In the genomic region with DNA sequence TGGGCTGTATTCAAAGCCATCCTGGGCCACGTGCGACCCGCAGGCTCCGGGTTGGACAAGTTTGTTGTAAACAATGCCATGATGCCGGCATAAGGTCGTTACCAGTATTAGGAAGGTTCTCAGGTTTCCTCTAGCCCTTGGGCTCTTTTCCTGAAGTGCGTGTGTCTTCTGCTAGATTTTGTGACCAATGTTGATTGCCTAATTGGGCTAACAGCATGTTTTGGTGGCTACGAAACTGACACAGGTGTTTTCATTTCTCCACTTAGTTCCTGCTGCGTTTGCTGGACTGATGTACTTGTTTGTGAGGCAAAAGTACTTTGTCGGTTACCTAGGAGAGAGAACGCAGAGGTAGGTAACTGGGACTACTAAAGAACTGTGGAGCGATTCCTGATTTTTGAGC, we compare ENCODE assay signal across 18 cellular contexts.
A peak's percentile ranks its signal among the peaks of the same experiment; 100 is the strongest.
DNase-seq lines count a peak whose midpoint lies in the region; ATAC-seq lines count a peak whose summit lies in the region.
"Had no signal": no experiment of that assay in that cellular context is flagged by ENCODE, and none has a peak within 500 bp of the region (broad histone marks: within the 10 kb centered on the region; RNA-seq: fewer than 3 reads in every experiment).

No MANE protein-coding gene starts in this region.

- CTCF ChIA-PET in activated naive CD4-positive, alpha-beta T cell treated with anti-CD3 and anti-CD28 coated beads, Interleukin-2, amount 10 ng/mL, durations not matched to agents 7 days and 5 days (lab: Charles Lee) = no interaction called here

- peak; percentile 4 for DNase-seq in NCI-H510A treated with DMSO at 0.1 percent for 48 hours (lab: John Stamatoyannopoulos, UW)
- no peak for DNase-seq in NCI-H510A (lab: John Stamatoyannopoulos, UW)
- peak; percentile 75 for DNase-seq in NCI-H524 treated with DMSO at 0.1 percent for 48 hours (lab: John Stamatoyannopoulos, UW)
- peak; percentile 85 for DNase-seq in RPMI8226
- no peak for DNase-seq in SKM-1 treated with dmso at 0.1 percent for 144 hours (lab: John Stamatoyannopoulos, UW; ENCODE audit: unreplicated experiment)
- DNase-seq in epidermal melanocyte (ENCODE audit: insufficient read length, low spot score) = no peak
- DNase-seq in activated naive CD4-positive, alpha-beta T cell treated with anti-CD3 and anti-CD28 coated beads, Interleukin-2, amount 10 ng/mL, durations not matched to agents 7 days and 5 days = no peak
- DNase-seq: 8988T; CD8-positive, alpha-beta memory T cell; DMS79; GM23248; NCI-H146; NCI-H2081; NCI-H446; PC-3 had no signal

- peaks cover 20% of the 10 kb centered on the region for H3K36me3 Mint-ChIP-seq in activated naive CD4-positive, alpha-beta T cell treated with anti-CD3 and anti-CD28 coated beads, Interleukin-2, amount 10 ng/mL, durations not matched to agents 7 days and 5 days

- H3K27me3 Mint-ChIP-seq in activated naive CD4-positive, alpha-beta T cell treated with anti-CD3 and anti-CD28 coated beads, Interleukin-2, amount 10 ng/mL, durations not matched to agents 7 days and 5 days = no peaks in the 10 kb centered on the region
- H3K27me3 Mint-ChIP-seq: CD8-positive, alpha-beta memory T cell had no signal

- H3K9me3 Mint-ChIP-seq in activated naive CD4-positive, alpha-beta T cell treated with anti-CD3 and anti-CD28 coated beads, Interleukin-2, amount 10 ng/mL, durations not matched to agents 7 days and 5 days = peaks cover 8% of the 10 kb centered on the region
- H3K9me3 Mint-ChIP-seq: CD8-positive, alpha-beta memory T cell had no signal

- no peak for ATAC-seq in GM18868 (IDR thresholded peaks at IDR 0.05; ENCODE audit: unreplicated experiment)
- ATAC-seq: GM12878, K562, PC-3 had no signal

- no peak overlapping the region for H3K4me3 Mint-ChIP-seq in activated naive CD4-positive, alpha-beta T cell treated with anti-CD3 and anti-CD28 coated beads, Interleukin-2, amount 10 ng/mL, durations not matched to agents 7 days and 5 days
- H3K4me3 Mint-ChIP-seq: CD8-positive, alpha-beta memory T cell had no signal

- H3K4me1 Mint-ChIP-seq in activated naive CD4-positive, alpha-beta T cell treated with anti-CD3 and anti-CD28 coated beads, Interleukin-2, amount 10 ng/mL, durations not matched to agents 7 days and 5 days = peaks cover 23% of the 10 kb centered on the region

- no peak overlapping the region for H3K27ac Mint-ChIP-seq in activated naive CD4-positive, alpha-beta T cell treated with anti-CD3 and anti-CD28 coated beads, Interleukin-2, amount 10 ng/mL, durations not matched to agents 7 days and 5 days

Comparison
In these comparisons a context has a peak if more than half of its experiments do, and no peak if none do; other contexts are left out.
1. DNase-seq: peak in NCI-H510A treated with DMSO at 0.1 percent for 48 hours (single experiment), NCI-H524 treated with DMSO at 0.1 percent for 48 hours (single experiment) and RPMI8226 (single experiment); none in NCI-H510A (single experiment), SKM-1 treated with dmso at 0.1 percent for 144 hours (single experiment), epidermal melanocyte (single experiment) and activated naive CD4-positive, alpha-beta T cell treated with anti-CD3 and anti-CD28 coated beads, Interleukin-2, amount 10 ng/mL, durations not matched to agents 7 days and 5 days (single experiment).